ENCODE assay signal across 31 cellular contexts in the genomic region with DNA sequence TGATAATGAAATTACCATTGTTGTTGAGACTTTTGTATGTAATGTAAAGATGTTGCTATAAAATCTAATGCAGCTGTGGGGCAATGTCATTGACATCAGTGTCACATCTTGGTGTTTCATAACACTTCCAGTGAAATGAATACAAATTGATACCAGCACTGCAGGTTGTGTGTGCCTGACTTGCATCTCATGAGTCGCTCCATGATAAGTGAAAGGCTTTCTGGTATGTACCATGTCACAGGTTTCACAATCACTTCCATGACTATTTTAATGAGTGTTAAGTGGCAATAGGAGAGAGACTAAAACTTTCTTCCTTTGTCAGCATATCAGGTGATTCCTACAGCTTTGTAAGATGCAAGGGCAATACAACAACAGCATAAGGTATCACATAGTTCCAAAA.
DNase-seq lines count a peak whose midpoint lies in the region; TF ChIP-seq lines count a peak whose summit lies in the region.
"Had no signal": no experiment of that assay in that cellular context is flagged by ENCODE, and none has a peak within 500 bp of the region (broad histone marks: within the 10 kb centered on the region; RNA-seq: fewer than 3 reads in every experiment).

No MANE protein-coding gene starts in this region.

- no peak overlapping the region for H3K4me3 Mint-ChIP-seq in activated CD4-positive, alpha-beta T cell treated with anti-CD3 and anti-CD28 coated beads, Interleukin-2, amount 10 ng/mL, durations not matched to agents 24 days and 14 days
- H3K4me3 Mint-ChIP-seq: CD4-positive, alpha-beta T cell; effector memory CD8-positive, alpha-beta T cell; immature natural killer cell; mesothelial cell of epicardium; naive B cell; WTC11 had no signal

- no peaks in the 10 kb centered on the region for H3K9me3 Mint-ChIP-seq in activated CD4-positive, alpha-beta T cell treated with anti-CD3 and anti-CD28 coated beads, Interleukin-2, amount 10 ng/mL, durations not matched to agents 24 days and 14 days
- H3K9me3 Mint-ChIP-seq: CD4-positive, alpha-beta T cell; effector memory CD8-positive, alpha-beta T cell; immature natural killer cell; naive B cell; WTC11 had no signal

- intact Hi-C loops in activated CD4-positive, alpha-beta T cell treated with anti-CD3 and anti-CD28 coated beads, Interleukin-2, amount 10 ng/mL, durations not matched to agents 24 days and 14 days (cut with micrococcal nuclease): loop anchor here (5.0 kb wide), 1 partner anchor 96 kb away; the partner anchor contains the start of gene ABCB7

- H3K27me3 Mint-ChIP-seq in activated CD4-positive, alpha-beta T cell treated with anti-CD3 and anti-CD28 coated beads, Interleukin-2, amount 10 ng/mL, durations not matched to agents 24 days and 14 days: no peaks in the 10 kb centered on the region
- H3K27me3 Mint-ChIP-seq: CD4-positive, alpha-beta T cell; effector memory CD8-positive, alpha-beta T cell; naive B cell had no signal

- no peak for TF ChIP-seq CTCF in fibroblast of mammary gland (conservative IDR thresholded peaks at IDR 0.05; ENCODE audit: control insufficient read depth, insufficient read depth, low read depth, low read length)

- peaks cover 13% of the 10 kb centered on the region for H3K36me3 Mint-ChIP-seq in activated CD4-positive, alpha-beta T cell treated with anti-CD3 and anti-CD28 coated beads, Interleukin-2, amount 10 ng/mL, durations not matched to agents 24 days and 14 days (ENCODE audit: low read depth)
- H3K36me3 Mint-ChIP-seq: WTC11 had no signal

- no peak overlapping the region for H3K4me3 ChIP-seq in fibroblast of mammary gland (ENCODE audit: control insufficient read depth, low read depth, low read length)
- H3K4me3 ChIP-seq: breast epithelium, colonic mucosa, right lobe of liver, testis had no signal

- DNase-seq in activated CD4-positive, alpha-beta T cell treated with anti-CD3 and anti-CD28 coated beads, Interleukin-2, amount 10 ng/mL, durations not matched to agents 24 days and 14 days: no peak
- no peak for DNase-seq in activated CD4-positive, alpha-beta T cell treated with anti-CD3 and anti-CD28 coated beads, Interleukin-2, amount 50 U/mL, for 4 hours
- peak; percentile 9 for DNase-seq in stimulated activated CD4-positive, alpha-beta T cell treated with anti-CD3 and anti-CD28 coated beads, Interleukin-1b, Interleukin-23, amount 100 ng/mL, for 48 hours
- no peak for DNase-seq in stimulated activated CD4-positive, alpha-beta T cell treated with anti-CD3 and anti-CD28 coated beads, Interleukin-4, amount 100 ng/mL, for 1 hour
- peak; percentile 12 for DNase-seq in fibroblast of mammary gland (ENCODE audit: low read depth)
- no peak for DNase-seq in RKO (ENCODE audit: low spot score)
- no peak for DNase-seq in DMS 273 treated with DMSO at 0.1 percent for 48 hours (lab: John Stamatoyannopoulos, UW)
- no peak for DNase-seq in NCI-H1694 (lab: John Stamatoyannopoulos, UW)
- DNase-seq: activated CD8-positive, alpha-beta memory T cell treated with anti-CD3 and anti-CD28 coated beads for 24 hours; activated naive CD4-positive, alpha-beta T cell; AML-193; amygdala; CD4-positive, alpha-beta T cell; colonic mucosa; effector memory CD8-positive, alpha-beta T cell; EL; GOT3; hypothalamus; immature natural killer cell; naive B cell; NCI-H1092 treated with DMSO at 0.1 percent for 48 hours; NCI-H187 treated with DMSO at 0.1 percent for 48 hours; NCI-H524 treated with DMSO at 0.1 percent for 48 hours; right lobe of liver; stimulated activated naive CD8-positive, alpha-beta T cell treated with anti-CD3 and anti-CD28 coated beads, Interleukin-15, Interleukin-2, amounts not matched to agents 100 U/mL and 50 U/mL, for 24 hours; SW 1271; T1000; testis had no signal

- H3K4me1 Mint-ChIP-seq in activated CD4-positive, alpha-beta T cell treated with anti-CD3 and anti-CD28 coated beads, Interleukin-2, amount 10 ng/mL, durations not matched to agents 24 days and 14 days: peaks cover 2% of the 10 kb centered on the region
- H3K4me1 Mint-ChIP-seq: immature natural killer cell, mesothelial cell of epicardium, naive B cell, WTC11 had no signal

- peak overlapping the region; percentile 70 for H3K27ac Mint-ChIP-seq in activated CD4-positive, alpha-beta T cell treated with anti-CD3 and anti-CD28 coated beads, Interleukin-2, amount 10 ng/mL, durations not matched to agents 24 days and 14 days
- H3K27ac Mint-ChIP-seq: CD4-positive, alpha-beta T cell; effector memory CD8-positive, alpha-beta T cell; immature natural killer cell; mesothelial cell of epicardium; naive B cell; WTC11 had no signal

Comparison
In these comparisons a context has a peak if more than half of its experiments do, and no peak if none do; other contexts are left out.
1. DNase-seq: peak in stimulated activated CD4-positive, alpha-beta T cell treated with anti-CD3 and anti-CD28 coated beads, Interleukin-1b, Interleukin-23, amount 100 ng/mL, for 48 hours (single experiment) and fibroblast of mammary gland (single experiment); none in activated CD4-positive, alpha-beta T cell treated with anti-CD3 and anti-CD28 coated beads, Interleukin-2, amount 10 ng/mL, durations not matched to agents 24 days and 14 days (single experiment), activated CD4-positive, alpha-beta T cell treated with anti-CD3 and anti-CD28 coated beads, Interleukin-2, amount 50 U/mL, for 4 hours (0 of 2), stimulated activated CD4-positive, alpha-beta T cell treated with anti-CD3 and anti-CD28 coated beads, Interleukin-4, amount 100 ng/mL, for 1 hour (single experiment), RKO (single experiment), DMS 273 treated with DMSO at 0.1 percent for 48 hours (single experiment) and NCI-H1694 (single experiment).